8 cellular contexts compared by ENCODE assay signal in genomic region chr20:58870293-58871014, GRCh38. TPM values are rescaled to one million over a fixed set of nuclear protein-coding genes. Genes with fewer than 3 reads are reported as not detected.
A peak's percentile ranks its signal among the peaks of the same experiment; 100 is the strongest.
DNase-seq lines count a peak whose midpoint lies in the region; ATAC-seq and TF ChIP-seq lines count a peak whose summit lies in the region.

No MANE protein-coding gene starts in this region.

- H3K4me1 Mint-ChIP-seq in CD14-positive monocyte (peaks cover 14% of the 10 kb centered on the region), endodermal cell (peaks cover 7% of the 10 kb centered on the region)

- peaks cover 5% of the 10 kb centered on the region for H3K4me1 ChIP-seq in endodermal cell (ENCODE audit: control insufficient read depth, insufficient read depth, low read length)
- H3K4me1 ChIP-seq in tibial nerve = peaks cover 0 to 14% (median 0%) of the 10 kb centered on the region in 4 donors

- 70 to 79% methylated on average over 2 to 4 of the region's 7 CpGs for WGBS in endodermal cell (ENCODE audit: insufficient coverage in 1 of 2, insufficient read length in 1 of 2), 2 experiments
- WGBS in tibial nerve, 2 donors = 44 to 49% methylated on average over 7 of the region's 7 CpGs

- peaks cover 0 to 4% (median 0%) of the 10 kb centered on the region in 7 donors for H3K9me3 Mint-ChIP-seq in CD14-positive monocyte
- no peaks in the 10 kb centered on the region for H3K9me3 Mint-ChIP-seq in endodermal cell

- H3K27me3 Mint-ChIP-seq in CD14-positive monocyte (ENCODE audit: low read depth in 3 of 3) (peaks cover 8 to 37% (median 23%) of the 10 kb centered on the region in 3 donors), endodermal cell (ENCODE audit: insufficient read depth) (peaks cover 6% of the 10 kb centered on the region)

- H3K27ac ChIP-seq in endodermal cell (ENCODE audit: low read depth, low read length) (no peak overlapping the region), tibial nerve (no peak overlapping the region)

- no peaks in the 10 kb centered on the region for H3K27me3 ChIP-seq in H7 (ENCODE audit: control insufficient read depth, insufficient read depth, low read length)
- H3K27me3 ChIP-seq in endodermal cell (ENCODE audit: control insufficient read depth, insufficient read depth, low read length, poor library complexity, severe bottlenecking) = peaks cover 8% of the 10 kb centered on the region
- H3K27me3 ChIP-seq in tibial nerve = no peaks in the 10 kb centered on the region

- H3K36me3 ChIP-seq in H7 (replicated peaks; ENCODE audit: control insufficient read depth, insufficient read depth, low read length) (no peaks in the 10 kb centered on the region), endodermal cell (ENCODE audit: control insufficient read depth, insufficient read depth, low read length) (no peaks in the 10 kb centered on the region), tibial nerve (no peaks in the 10 kb centered on the region)

- peak; percentile 77 for TF ChIP-seq CTCF in CD14-positive monocyte (IDR thresholded peaks at IDR 0.05)
- peak; percentile 93 for TF ChIP-seq CTCF in endodermal cell (conservative IDR thresholded peaks at IDR 0.05)
- peak; percentile 84 to 89 (median 86) for TF ChIP-seq CTCF in tibial nerve (IDR thresholded peaks at IDR 0.05)

- no peaks in the 10 kb centered on the region for H3K36me3 Mint-ChIP-seq in CD14-positive monocyte
- H3K36me3 Mint-ChIP-seq in endodermal cell (ENCODE audit: low read depth) = no peaks in the 10 kb centered on the region

- intact Hi-C loops in CD14-positive monocyte (cut with micrococcal nuclease) = loop anchor here (5.0 kb wide), 2 partner anchors 337 to 352 kb away; no protein-coding TSS in a partner anchor

- TF ChIP-seq POLR2A in tibial nerve (IDR thresholded peaks at IDR 0.05) = no peak

- H3K9me3 ChIP-seq in endodermal cell (ENCODE audit: control insufficient read depth, low read length) (no peaks in the 10 kb centered on the region), tibial nerve (no peaks in the 10 kb centered on the region)

- no peak overlapping the region for H3K9ac ChIP-seq in endodermal cell (ENCODE audit: extremely low read depth, low read length, poor library complexity, severe bottlenecking)

- H3K27ac Mint-ChIP-seq in CD14-positive monocyte = peak overlapping the region in 1 of 7 donors; percentile 23
- no peak overlapping the region for H3K27ac Mint-ChIP-seq in endodermal cell

- no peak overlapping the region for H3K4me3 ChIP-seq in H7 (ENCODE audit: insufficient read depth, low read depth, low read length)
- H3K4me3 ChIP-seq in endodermal cell (ENCODE audit: low read length) = no peak overlapping the region
- no peak overlapping the region for H3K4me3 ChIP-seq in tibial nerve

- TF ChIP-seq EP300 in tibial nerve (IDR thresholded peaks at IDR 0.05) = peak in 1 of 2 donors; percentile 12

- DNase-seq in CD14-positive monocyte (ENCODE audit: low spot score) (no peak), H7 (peak; percentile 84), NCI-H526 treated with DMSO at 0.1 percent for 48 hours (lab: John Stamatoyannopoulos, UW) (peak; percentile 39), endodermal cell (peak; percentile 92), midbrain (lab: John Stamatoyannopoulos, UW) (peak; percentile 66), tibial nerve (ENCODE audit: low spot score in 2 of 2) (peak in 1 of 2 donors; percentile 82)
- DNase-seq in activated CD4-positive, alpha-beta T cell treated with anti-CD3 and anti-CD28 coated beads, Interleukin-2, amount 50 U/mL, for 48 hours = peak; percentile 60 to 68

- H3K4me3 Mint-ChIP-seq in CD14-positive monocyte = peak overlapping the region in 1 of 2 donors; percentile 22
- no peak overlapping the region for H3K4me3 Mint-ChIP-seq in endodermal cell

- ATAC-seq in GM19023 (IDR thresholded peaks at IDR 0.05; ENCODE audit: unreplicated experiment) = no peak

RNA-seq across cellular contexts. Expression of gene GNAS, which starts 17.9 kb away (rescaled TPM):
- polyA plus RNA-seq in CD14-positive monocyte = 100 to 1,000 TPM; 109 to 124 TPM
- 683 and 685 TPM in 2 replicates for total RNA-seq in H7 (2014; rRNA removed; shearing (Covaris generic))
- total RNA-seq in endodermal cell (1,000 to 10,000 TPM; 1,246 to 1,267 TPM), tibial nerve (100 to 1,000 TPM; 484 to 621 (median 524) TPM)
- polyA plus RNA-seq in endodermal cell (2013, experiment 1 of 2) = 1,275 TPM
- 1,251 TPM for polyA plus RNA-seq in endodermal cell (2013, experiment 2 of 2)

RNA-seq across cellular contexts. Expression of gene GNAS-AS1, which starts 19.8 kb away (rescaled TPM):
- polyA plus RNA-seq in CD14-positive monocyte = not detected
- 0.24 and 0.26 TPM in 2 replicates for total RNA-seq in H7 (2014; rRNA removed; shearing (Covaris generic))
- total RNA-seq in endodermal cell = 1 to 10 TPM; 9.3 to 9.7 TPM
- 3.9 TPM for polyA plus RNA-seq in endodermal cell (2013, experiment 1 of 2)
- polyA plus RNA-seq in endodermal cell (2013, experiment 2 of 2) = 2.5 TPM
- total RNA-seq in tibial nerve = under 1 TPM in 2 of 4 donors, not detected in 2; 0.42 to 0.59 TPM
